Comparison of ENCODE assay signal across 20 cellular contexts in the genomic region with DNA sequence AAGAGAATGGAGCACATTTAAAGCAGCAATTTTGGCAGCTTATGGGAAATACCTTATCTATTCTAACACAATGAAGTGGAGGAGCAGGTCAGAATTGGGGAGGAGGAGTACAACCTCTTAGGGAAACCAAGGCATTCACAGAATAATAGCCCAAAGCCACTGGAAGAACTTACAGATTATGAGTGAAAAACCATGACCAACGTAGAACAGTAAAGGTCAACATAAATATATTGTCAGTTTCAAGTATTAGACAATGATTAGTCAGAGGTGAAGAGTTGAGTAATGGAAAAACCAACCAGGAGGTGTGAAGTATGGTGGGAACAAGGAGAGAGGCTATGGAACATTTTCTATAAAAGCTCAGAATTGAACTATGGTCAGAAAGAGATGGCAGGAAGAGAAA.
DNase-seq lines count a peak whose midpoint lies in the region; ATAC-seq lines count a peak whose summit lies in the region.
"Had no signal": no experiment of that assay in that cellular context is flagged by ENCODE, and none has a peak within 500 bp of the region (broad histone marks: within the 10 kb centered on the region; RNA-seq: fewer than 3 reads in every experiment).

No MANE protein-coding gene starts in this region.

- H3K4me1 Mint-ChIP-seq in activated naive CD8-positive, alpha-beta T cell treated with anti-CD3 and anti-CD28 coated beads, Interleukin-2, amount 50 U/mL, for 24 hours, result peaks cover 12% of the 10 kb centered on the region
- peaks cover 8% of the 10 kb centered on the region for H3K4me1 Mint-ChIP-seq in activated naive CD8-positive, alpha-beta T cell treated with anti-CD3 and anti-CD28 coated beads for 36 hours
- no peaks in the 10 kb centered on the region for H3K4me1 Mint-ChIP-seq in stimulated activated naive CD8-positive, alpha-beta T cell treated with anti-CD3 and anti-CD28 coated beads, Interleukin-15, amount 100 ng/mL, for 72 hours
- H3K4me1 Mint-ChIP-seq: CD14-positive monocyte; CD4-positive, alpha-beta memory T cell; CD4-positive, CD25-positive, alpha-beta regulatory T cell; CD8-positive, alpha-beta memory T cell had no signal

- no peaks in the 10 kb centered on the region for H3K9me3 Mint-ChIP-seq in activated naive CD8-positive, alpha-beta T cell treated with anti-CD3 and anti-CD28 coated beads, Interleukin-2, amount 50 U/mL, for 24 hours
- H3K9me3 Mint-ChIP-seq in activated naive CD8-positive, alpha-beta T cell treated with anti-CD3 and anti-CD28 coated beads for 36 hours, result no peaks in the 10 kb centered on the region
- H3K9me3 Mint-ChIP-seq in stimulated activated naive CD8-positive, alpha-beta T cell treated with anti-CD3 and anti-CD28 coated beads, Interleukin-15, amount 100 ng/mL, for 72 hours, result peaks cover 5 to 6% of the 10 kb centered on the region in 2 donors

- no peaks in the 10 kb centered on the region for H3K36me3 Mint-ChIP-seq in activated naive CD8-positive, alpha-beta T cell treated with anti-CD3 and anti-CD28 coated beads, Interleukin-2, amount 50 U/mL, for 24 hours (ENCODE audit: low read depth)
- no peaks in the 10 kb centered on the region for H3K36me3 Mint-ChIP-seq in activated naive CD8-positive, alpha-beta T cell treated with anti-CD3 and anti-CD28 coated beads for 36 hours
- H3K36me3 Mint-ChIP-seq: CD14-positive monocyte; CD4-positive, alpha-beta memory T cell; CD4-positive, CD25-positive, alpha-beta regulatory T cell; CD8-positive, alpha-beta memory T cell had no signal

- peak; percentile 77 for ATAC-seq in activated naive CD8-positive, alpha-beta T cell treated with anti-CD3 and anti-CD28 coated beads, Interleukin-2, amount 50 U/mL, for 24 hours
- peak; percentile 60 for ATAC-seq in stimulated activated naive CD8-positive, alpha-beta T cell treated with anti-CD3 and anti-CD28 coated beads, Interleukin-15, Interleukin-2, amounts not matched to agents 100 U/mL and 50 U/mL, for 24 hours
- no peak for ATAC-seq in stimulated activated naive CD8-positive, alpha-beta T cell treated with anti-CD3 and anti-CD28 coated beads, Interleukin-15, amount 100 ng/mL, for 72 hours
- ATAC-seq: GM12878 had no signal

- peak overlapping the region; percentile 2 for H3K27ac Mint-ChIP-seq in activated naive CD8-positive, alpha-beta T cell treated with anti-CD3 and anti-CD28 coated beads, Interleukin-2, amount 50 U/mL, for 24 hours
- no peak overlapping the region for H3K27ac Mint-ChIP-seq in activated naive CD8-positive, alpha-beta T cell treated with anti-CD3 and anti-CD28 coated beads for 36 hours
- H3K27ac Mint-ChIP-seq in stimulated activated naive CD8-positive, alpha-beta T cell treated with anti-CD3 and anti-CD28 coated beads, Interleukin-15, amount 100 ng/mL, for 72 hours, result peak overlapping the region in 1 of 2 donors; percentile 2
- H3K27ac Mint-ChIP-seq: CD14-positive monocyte; CD4-positive, CD25-positive, alpha-beta regulatory T cell; CD8-positive, alpha-beta memory T cell had no signal

- H3K4me3 Mint-ChIP-seq in activated naive CD8-positive, alpha-beta T cell treated with anti-CD3 and anti-CD28 coated beads, Interleukin-2, amount 50 U/mL, for 24 hours, result no peak overlapping the region
- no peak overlapping the region for H3K4me3 Mint-ChIP-seq in activated naive CD8-positive, alpha-beta T cell treated with anti-CD3 and anti-CD28 coated beads for 36 hours
- H3K4me3 Mint-ChIP-seq in stimulated activated naive CD8-positive, alpha-beta T cell treated with anti-CD3 and anti-CD28 coated beads, Interleukin-15, amount 100 ng/mL, for 72 hours, result no peak overlapping the region
- H3K4me3 Mint-ChIP-seq: CD14-positive monocyte; CD4-positive, alpha-beta memory T cell; CD4-positive, CD25-positive, alpha-beta regulatory T cell; CD8-positive, alpha-beta memory T cell had no signal

- peaks cover 5% of the 10 kb centered on the region for H3K27me3 Mint-ChIP-seq in activated naive CD8-positive, alpha-beta T cell treated with anti-CD3 and anti-CD28 coated beads, Interleukin-2, amount 50 U/mL, for 24 hours
- peaks cover 17% of the 10 kb centered on the region for H3K27me3 Mint-ChIP-seq in activated naive CD8-positive, alpha-beta T cell treated with anti-CD3 and anti-CD28 coated beads for 36 hours
- H3K27me3 Mint-ChIP-seq in stimulated activated naive CD8-positive, alpha-beta T cell treated with anti-CD3 and anti-CD28 coated beads, Interleukin-15, amount 100 ng/mL, for 72 hours, result peaks cover 24% of the 10 kb centered on the region

- DNase-seq in activated naive CD8-positive, alpha-beta T cell treated with anti-CD3 and anti-CD28 coated beads, Interleukin-2, amount 50 U/mL, for 24 hours, result no peak
- no peak for DNase-seq in activated naive CD8-positive, alpha-beta T cell treated with anti-CD3 and anti-CD28 coated beads for 36 hours
- no peak for DNase-seq in stimulated activated naive CD8-positive, alpha-beta T cell treated with anti-CD3 and anti-CD28 coated beads, Interleukin-15, Interleukin-2, amounts not matched to agents 100 U/mL and 50 U/mL, for 24 hours
- no peak for DNase-seq in stimulated activated naive CD8-positive, alpha-beta T cell treated with anti-CD3 and anti-CD28 coated beads, Interleukin-15, amount 100 ng/mL, for 72 hours
- DNase-seq in cerebellar cortex (ENCODE audit: low spot score), result no peak
- DNase-seq: 8988T; BE2C; C1 segment of cervical spinal cord; CD4-positive, alpha-beta memory T cell; CD4-positive, CD25-positive, alpha-beta regulatory T cell; CD8-positive, alpha-beta memory T cell; COR-L47; DMS 273 treated with DMSO at 0.1 percent for 48 hours; DMS153; DMS79; DND-41; EL; GDM1 had no signal
